ENCODE assay signal across 26 cellular contexts in the genomic region with DNA sequence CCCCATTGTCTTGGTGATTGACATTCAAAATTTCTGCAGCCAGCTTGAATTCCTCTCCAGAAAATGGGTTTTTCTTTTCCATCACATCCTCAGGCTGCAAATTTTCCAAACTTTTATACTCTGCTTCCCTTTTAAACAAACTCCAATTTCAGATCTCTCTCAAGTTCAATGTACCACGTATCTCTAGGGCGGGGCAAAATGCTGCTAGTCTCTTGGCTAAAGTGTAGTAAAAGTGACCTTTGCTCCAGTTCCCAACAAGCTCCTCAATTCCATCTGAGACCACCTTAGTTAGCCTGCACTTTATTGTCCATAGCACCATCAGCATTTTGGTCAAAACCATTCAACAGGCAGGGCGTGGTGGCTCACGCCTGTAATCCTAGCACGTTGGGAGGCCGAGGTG.
"Had no signal": no experiment of that assay in that cellular context is flagged by ENCODE, and none has a peak within 500 bp of the region (broad histone marks: within the 10 kb centered on the region; RNA-seq: fewer than 3 reads in every experiment).

No MANE protein-coding gene starts in this region.

- H3K27ac ChIP-seq: left ventricle myocardium inferior, pancreas, prostate gland, skin epidermis, spleen, tibial nerve, upper lobe of left lung, vagina had no signal

- H3K4me3 Mint-ChIP-seq: mesothelial cell of epicardium; naive thymus-derived CD8-positive, alpha-beta T cell; nephron; neural crest cell; stimulated activated effector memory CD8-positive, alpha-beta T cell treated with anti-CD3 and anti-CD28 coated beads, Interleukin-12 subunit alpha, Interleukin-12 subunit beta, amount 100 ng/mL, for 72 hours; stimulated activated naive CD8-positive, alpha-beta T cell treated with anti-CD3 and anti-CD28 coated beads, Interleukin-15, amount 100 ng/mL, for 72 hours had no signal

- ATAC-seq: naive thymus-derived CD8-positive, alpha-beta T cell; pancreas; right cardiac atrium; sciatic nerve; stimulated activated effector memory CD8-positive, alpha-beta T cell treated with anti-CD3 and anti-CD28 coated beads, Interleukin-12 subunit alpha, Interleukin-12 subunit beta, amount 100 ng/mL, for 72 hours; stimulated activated naive CD8-positive, alpha-beta T cell treated with anti-CD3 and anti-CD28 coated beads, Interleukin-15, amount 100 ng/mL, for 72 hours had no signal

- H3K4me1 Mint-ChIP-seq: mesothelial cell of epicardium; neural crest cell; stimulated activated effector memory CD8-positive, alpha-beta T cell treated with anti-CD3 and anti-CD28 coated beads, Interleukin-12 subunit alpha, Interleukin-12 subunit beta, amount 100 ng/mL, for 72 hours had no signal

- H3K9me3 Mint-ChIP-seq: immature natural killer cell; mesothelial cell of epicardium; naive thymus-derived CD8-positive, alpha-beta T cell; nephron; neural crest cell; stimulated activated effector memory CD8-positive, alpha-beta T cell treated with anti-CD3 and anti-CD28 coated beads, Interleukin-12 subunit alpha, Interleukin-12 subunit beta, amount 100 ng/mL, for 72 hours; stimulated activated naive CD8-positive, alpha-beta T cell treated with anti-CD3 and anti-CD28 coated beads, Interleukin-15, amount 100 ng/mL, for 72 hours had no signal

- H3K27me3 Mint-ChIP-seq: naive thymus-derived CD8-positive, alpha-beta T cell; stimulated activated naive CD8-positive, alpha-beta T cell treated with anti-CD3 and anti-CD28 coated beads, Interleukin-15, amount 100 ng/mL, for 72 hours had no signal

- H3K4me3 ChIP-seq: left ventricle myocardium inferior, lung, pancreas, prostate gland, skin epidermis, spleen, tibial nerve, upper lobe of left lung, vagina had no signal

- DNase-seq: hypothalamus; kidney; left ventricle myocardium inferior; mesendoderm; nucleus accumbens; pancreas; retina; right cardiac atrium; spleen; stimulated activated CD4-positive, alpha-beta T cell treated with anti-CD3 and anti-CD28 coated beads, Interleukin-4, amount 100 ng/mL, for 24 hours; stimulated activated naive CD4-positive, alpha-beta T cell; upper lobe of left lung had no signal

- H3K27ac Mint-ChIP-seq: mesothelial cell of epicardium; naive thymus-derived CD8-positive, alpha-beta T cell; nephron; stimulated activated effector memory CD8-positive, alpha-beta T cell treated with anti-CD3 and anti-CD28 coated beads, Interleukin-12 subunit alpha, Interleukin-12 subunit beta, amount 100 ng/mL, for 72 hours; stimulated activated naive CD8-positive, alpha-beta T cell treated with anti-CD3 and anti-CD28 coated beads, Interleukin-15, amount 100 ng/mL, for 72 hours had no signal

- H3K36me3 Mint-ChIP-seq: stimulated activated effector memory CD8-positive, alpha-beta T cell treated with anti-CD3 and anti-CD28 coated beads, Interleukin-12 subunit alpha, Interleukin-12 subunit beta, amount 100 ng/mL, for 72 hours had no signal

- H3K4me1 ChIP-seq: pancreas, prostate gland, spleen, tibial nerve, upper lobe of left lung, vagina had no signal

- H3K9me3 ChIP-seq: left ventricle myocardium inferior, pancreas, prostate gland, spleen, tibial nerve, upper lobe of left lung, vagina had no signal

- H3K27me3 ChIP-seq: pancreas, spleen, tibial nerve, upper lobe of left lung, vagina had no signal

- FAIRE-seq: islet of Langerhans, kidney, pancreas had no signal
